18 cellular contexts compared by ENCODE assay signal in the genomic region with DNA sequence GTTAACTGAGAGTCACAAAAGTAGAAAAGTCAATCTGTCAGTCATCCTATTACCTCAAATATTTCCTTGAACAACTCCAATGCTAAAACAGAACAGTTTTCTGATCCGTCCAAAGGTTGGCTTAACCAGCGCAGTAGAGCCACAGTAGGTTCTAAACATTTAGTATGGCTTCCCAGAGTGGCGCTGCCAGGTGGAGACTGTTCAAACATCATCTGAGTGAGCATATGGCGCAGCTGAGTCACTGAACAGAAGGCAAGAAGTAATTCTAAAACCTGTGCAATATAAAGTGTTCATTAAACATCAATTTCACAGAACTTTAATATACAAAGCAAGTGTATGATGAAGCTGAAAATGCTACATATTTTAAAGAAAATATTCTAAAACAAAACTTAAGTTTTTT. TPM values are rescaled to one million over a fixed set of nuclear protein-coding genes. Genes with fewer than 3 reads are reported as not detected.
DNase-seq lines count a peak whose midpoint lies in the region; ATAC-seq, FAIRE-seq and TF ChIP-seq lines count a peak whose summit lies in the region.
"Had no signal": no experiment of that assay in that cellular context is flagged by ENCODE, and none has a peak within 500 bp of the region (broad histone marks: within the 10 kb centered on the region; RNA-seq: fewer than 3 reads in every experiment).

No MANE protein-coding gene starts in this region.

- intact Hi-C loops in mammary epithelial cell (cut with micrococcal nuclease), result no loop called here

- CTCF ChIA-PET in mammary epithelial cell (lab: Charles Lee; ENCODE audit: low non-redundant PET), result no interaction called here

- in situ Hi-C loops in mammary epithelial cell (cut with MboI; ENCODE audit: low sequenced_read_pairs in 2 of 2), result no loop called here

- H2AFZ ChIP-seq in osteoblast (ENCODE audit: low read length), result no peak overlapping the region
- no peak overlapping the region for H2AFZ ChIP-seq in mammary epithelial cell (ENCODE audit: low read depth, low read length)
- H2AFZ ChIP-seq: GM23338 had no signal

- 98% methylated on average over 4 of the region's 4 CpGs for WGBS in mammary epithelial cell (ENCODE audit: low coverage, missing lambda C conversion rate)

- H4K20me1 ChIP-seq in osteoblast (ENCODE audit: insufficient read depth, low read length), result no peaks in the 10 kb centered on the region
- no peaks in the 10 kb centered on the region for H4K20me1 ChIP-seq in mammary epithelial cell (ENCODE audit: insufficient read depth, low read length)

- H3K9me3 ChIP-seq in osteoblast (ENCODE audit: low read depth, low read length) (no peaks in the 10 kb centered on the region), mammary epithelial cell (replicated peaks; ENCODE audit: insufficient read depth, low read length) (no peaks in the 10 kb centered on the region)
- H3K9me3 ChIP-seq: Caco-2 had no signal

- no peak overlapping the region for H3K4me2 ChIP-seq in osteoblast (ENCODE audit: insufficient read depth, low read length)
- no peak overlapping the region for H3K4me2 ChIP-seq in mammary epithelial cell (ENCODE audit: insufficient read depth, low read depth, low read length)
- H3K4me2 ChIP-seq: A549, GM23338 had no signal

- peak; percentile 73 for DNase-seq in DMS 273 (lab: John Stamatoyannopoulos, UW; ENCODE audit: unreplicated experiment)
- DNase-seq in GM18507 (ENCODE audit: extremely low spot score, insufficient read length, low read depth), result no peak
- peak; percentile 89 for DNase-seq in NCI-H524 (lab: John Stamatoyannopoulos, UW)
- peak; percentile 7 for DNase-seq in pons (ENCODE audit: low spot score)
- DNase-seq in osteoblast (ENCODE audit: insufficient read length, low spot score, missing footprints), result no peak
- DNase-seq in mammary epithelial cell, result no peak
- DNase-seq: Caco-2; CD8-positive, alpha-beta memory T cell; DMS79 treated with DMSO at 0.1 percent for 48 hours; EL; H7; IMR-90 had no signal

- H3K27me3 ChIP-seq in osteoblast (ENCODE audit: insufficient read depth, low read length) (no peaks in the 10 kb centered on the region), mammary epithelial cell (ENCODE audit: insufficient read depth, low read length) (no peaks in the 10 kb centered on the region)

- H3K4me1 ChIP-seq in osteoblast (ENCODE audit: insufficient read depth, low read length) (peaks cover 10% of the 10 kb centered on the region), mammary epithelial cell (ENCODE audit: insufficient read depth, low read length) (no peaks in the 10 kb centered on the region)
- H3K4me1 ChIP-seq: Caco-2 had no signal

- no peak overlapping the region for H3K4me3 ChIP-seq in osteoblast (ENCODE audit: insufficient read depth, low read length)
- H3K4me3 ChIP-seq in mammary epithelial cell (replicated peaks in 1 of 3; ENCODE audit: insufficient read depth in 1 of 3, low read depth in 2 of 3, low read length in 3 of 3), result no peak overlapping the region
- H3K4me3 ChIP-seq: A549, GM23338 had no signal

- no peak for ATAC-seq in HG03108 (IDR thresholded peaks at IDR 0.05; ENCODE audit: unreplicated experiment)
- ATAC-seq: A549, GM23338 had no signal

- no TSS peak for BruUV-seq in mammary epithelial cell (replicated peaks; lab: Mats Ljungman, UMichigan)

- H3K79me2 ChIP-seq in osteoblast (ENCODE audit: insufficient read depth, low read length) (no peaks in the 10 kb centered on the region), mammary epithelial cell (ENCODE audit: insufficient read depth, low read length) (no peaks in the 10 kb centered on the region)

- TF ChIP-seq CTCF in osteoblast (IDR thresholded peaks at IDR 0.05; ENCODE audit: extremely low read depth, low read depth, low read length), result no peak
- TF ChIP-seq CTCF in mammary epithelial cell (conservative IDR thresholded peaks at IDR 0.05 in 1 of 2, IDR thresholded peaks at IDR 0.05 in 1 of 2; ENCODE audit: extremely low read depth in 1 of 2, insufficient read depth in 1 of 2, low read depth in 1 of 2, low read length in 2 of 2), result no peak

- peak; percentile 44 for FAIRE-seq in GM18507 (lab: Jason Lieb, UNC)
- FAIRE-seq: A549, G401.6, GM12891 had no signal

- no peak overlapping the region for H3K27ac ChIP-seq in osteoblast (ENCODE audit: low read depth, low read length)
- H3K27ac ChIP-seq in mammary epithelial cell (ENCODE audit: insufficient read depth, low read depth, low read length), result no peak overlapping the region
- H3K27ac ChIP-seq: A549 had no signal

- dilution Hi-C loops in mammary epithelial cell (cut with HindIII; ENCODE audit: low sequenced_read_pairs), result no loop called here

- H3K36me3 ChIP-seq in osteoblast (ENCODE audit: insufficient read depth, low read length) (peaks cover 7% of the 10 kb centered on the region), mammary epithelial cell (ENCODE audit: insufficient read depth, low read length) (peaks cover 8% of the 10 kb centered on the region)

- H3K9ac ChIP-seq in mammary epithelial cell (ENCODE audit: insufficient read depth, low read length), result no peak overlapping the region

RNA-seq across cellular contexts. Expression of gene CIP2A, which starts 19.9 kb away (rescaled TPM):
- total RNA-seq in osteoblast (6.9 and 8.3 TPM in 2 replicates), mammary epithelial cell (10 to 100 TPM in 1 of 2 donors, 1 to 10 TPM in 1; 6.8 to 24.0 TPM)
- polyA plus RNA-seq in mammary epithelial cell, result 12.3 TPM
- polyA minus RNA-seq in mammary epithelial cell, result 33.6 TPM

RNA-seq across cellular contexts. Expression of gene DZIP3, which starts 20.2 kb away (rescaled TPM):
- 12.3 and 12.4 TPM in 2 replicates for total RNA-seq in osteoblast
- 1 to 10 TPM; 6.2 to 7.3 TPM for total RNA-seq in mammary epithelial cell
- 3.1 TPM for polyA plus RNA-seq in mammary epithelial cell
- polyA minus RNA-seq in mammary epithelial cell, result 4.4 TPM

RNA-seq across cellular contexts. Expression of gene MYH15, which starts 58.9 kb away (rescaled TPM):
- 0.36 and 0.59 TPM in 2 replicates for total RNA-seq in osteoblast
- total RNA-seq in mammary epithelial cell, result 1 to 10 TPM in 1 of 2 donors, under 1 TPM in 1; under 0.01 to 6.2 TPM
- polyA plus RNA-seq in mammary epithelial cell, result 1.7 TPM
- 2.7 TPM for polyA minus RNA-seq in mammary epithelial cell
- total RNA-seq: HT-29 had no signal
- polyA plus RNA-seq: CD8-positive, alpha-beta memory T cell; GM23338 had no signal

Comparison
In these comparisons a context has a peak if more than half of its experiments do, and no peak if none do; other contexts are left out.
1. DNase-seq: peak in DMS 273 (single experiment), NCI-H524 (2 of 2) and pons (single experiment); none in GM18507 (single experiment), osteoblast (single experiment) and mammary epithelial cell (single experiment).